In genomic region chr1:210730023-210730422, GRCh38 we compare ENCODE assay signal across 22 cellular contexts.
"Had no signal": no experiment of that assay in that cellular context is flagged by ENCODE, and none has a peak within 500 bp of the region (broad histone marks: within the 10 kb centered on the region; RNA-seq: fewer than 3 reads in every experiment).

No MANE protein-coding gene starts in this region.

- DNase-seq: cortex of kidney; effector memory CD8-positive, alpha-beta T cell; erythroblast; esophagus squamous epithelium; mucosa of descending colon; naive B cell; nucleus accumbens; stimulated activated CD4-positive, alpha-beta T cell treated with anti-CD3 and anti-CD28 coated beads, Interleukin-12 subunit alpha, Interleukin-12 subunit beta, amount 100 ng/mL, for 4 hours; stimulated activated CD4-positive, alpha-beta T cell treated with anti-CD3 and anti-CD28 coated beads, Interleukin-1b, Interleukin-23, amount 100 ng/mL, for 48 hours; stimulated activated CD4-positive, alpha-beta T cell treated with anti-CD3 and anti-CD28 coated beads, Interleukin-4, amount 100 ng/mL, for 1 hour; stimulated activated CD8-positive, alpha-beta memory T cell treated with anti-CD3 and anti-CD28 coated beads, Interleukin-4, amount 100 ng/mL, for 48 hours; stimulated activated naive CD4-positive, alpha-beta T cell; stimulated activated naive CD8-positive, alpha-beta T cell treated with anti-CD3 and anti-CD28 coated beads, Interleukin-15, amount 100 ng/mL, for 72 hours; transverse colon had no signal

- H3K9me3 ChIP-seq: esophagus squamous epithelium, mucosa of descending colon, prostate gland, right atrium auricular region, suprapubic skin, transverse colon had no signal

- H3K4me3 ChIP-seq: esophagus squamous epithelium, lung, mucosa of descending colon, prostate gland, right atrium auricular region, smooth muscle cell, suprapubic skin, transverse colon had no signal

- H3K27me3 ChIP-seq: esophagus squamous epithelium, right atrium auricular region, suprapubic skin, transverse colon had no signal

- H3K36me3 ChIP-seq: esophagus squamous epithelium, prostate gland, right atrium auricular region, suprapubic skin, transverse colon had no signal

- H3K4me2 ChIP-seq: smooth muscle cell had no signal

- H3K27ac ChIP-seq: esophagus squamous epithelium, prostate gland, right atrium auricular region, suprapubic skin, transverse colon had no signal

- H3K4me1 ChIP-seq: esophagus squamous epithelium, prostate gland, right atrium auricular region, suprapubic skin, transverse colon had no signal

- ATAC-seq: effector memory CD8-positive, alpha-beta T cell; left lobe of liver; mucosa of descending colon; natural killer cell treated with Interleukin-12 subunit alpha and Interleukin-12 subunit beta and Interleukin-15 and Interleukin-18, amount 100 ng/mL, for 72 hours; sciatic nerve; stimulated activated naive CD8-positive, alpha-beta T cell treated with anti-CD3 and anti-CD28 coated beads, Interleukin-15, amount 100 ng/mL, for 72 hours had no signal
